ENCODE assay signal across 9 cellular contexts in genomic region chr3:108493862-108494261, GRCh38. TPM values are rescaled to one million over a fixed set of nuclear protein-coding genes. Genes with fewer than 3 reads are reported as not detected.
DNase-seq lines count a peak whose midpoint lies in the region; ATAC-seq and TF ChIP-seq lines count a peak whose summit lies in the region.
"Had no signal": no experiment of that assay in that cellular context is flagged by ENCODE, and none has a peak within 500 bp of the region (broad histone marks: within the 10 kb centered on the region; RNA-seq: fewer than 3 reads in every experiment).

No MANE protein-coding gene starts in this region.

- no peaks in the 10 kb centered on the region for H3K9me3 Mint-ChIP-seq in activated CD8-positive, alpha-beta memory T cell treated with anti-CD3 and anti-CD28 coated beads, Interleukin-2, amount 10 ng/mL, durations not matched to agents 7 days and 5 days (ENCODE audit: low read depth)
- no peaks in the 10 kb centered on the region for H3K9me3 Mint-ChIP-seq in nephron progenitor cell

- H3K4me2 ChIP-seq in DND-41 (ENCODE audit: insufficient read depth, low read length): no peak overlapping the region

- H3K4me1 Mint-ChIP-seq in activated CD8-positive, alpha-beta memory T cell treated with anti-CD3 and anti-CD28 coated beads, Interleukin-2, amount 10 ng/mL, durations not matched to agents 7 days and 5 days: peaks cover 2% of the 10 kb centered on the region
- H3K4me1 Mint-ChIP-seq in nephron progenitor cell: peaks cover 21% of the 10 kb centered on the region

- no peaks in the 10 kb centered on the region for H4K20me1 ChIP-seq in DND-41 (ENCODE audit: insufficient read depth, low read length)

- CTCF ChIA-PET in activated CD8-positive, alpha-beta memory T cell treated with anti-CD3 and anti-CD28 coated beads, Interleukin-2, amount 10 ng/mL, durations not matched to agents 7 days and 5 days (lab: Charles Lee): interaction anchor here (1.5 kb wide), 1 partner anchor 58 kb away, joined by 4 read pairs; no protein-coding TSS in a partner anchor

- H3K4me3 ChIP-seq in DND-41 (ENCODE audit: low read depth in 1 of 2, low read length in 2 of 2) (no peak overlapping the region), epithelial cell of proximal tubule (ENCODE audit: low read depth, low read length) (no peak overlapping the region)

- no peak for ATAC-seq in DND-41 (ENCODE audit: insufficient read depth, low read depth)
- ATAC-seq in HG02884 (IDR thresholded peaks at IDR 0.05; ENCODE audit: unreplicated experiment): no peak
- no peak for ATAC-seq in activated CD8-positive, alpha-beta memory T cell treated with anti-CD3 and anti-CD28 coated beads, Interleukin-2, amount 10 ng/mL, durations not matched to agents 7 days and 5 days

- no peaks in the 10 kb centered on the region for H3K36me3 ChIP-seq in DND-41 (ENCODE audit: insufficient read depth, low read length)

- no peaks in the 10 kb centered on the region for H3K79me2 ChIP-seq in DND-41 (ENCODE audit: insufficient read depth, low read length)

- H3K27ac ChIP-seq in 22Rv1: no peak overlapping the region
- no peak overlapping the region for H3K27ac ChIP-seq in DND-41 (ENCODE audit: low read length)

- no peaks in the 10 kb centered on the region for H3K4me1 ChIP-seq in DND-41 (ENCODE audit: insufficient read depth, low read length)

- no peaks in the 10 kb centered on the region for H3K27me3 ChIP-seq in DND-41 (ENCODE audit: insufficient read depth, low read length, poor library complexity)

- H3K27me3 Mint-ChIP-seq in activated CD8-positive, alpha-beta memory T cell treated with anti-CD3 and anti-CD28 coated beads, Interleukin-2, amount 10 ng/mL, durations not matched to agents 7 days and 5 days: peaks cover 7% of the 10 kb centered on the region
- H3K27me3 Mint-ChIP-seq in nephron progenitor cell (ENCODE audit: low read depth, poor library complexity): no peaks in the 10 kb centered on the region

- H2AFZ ChIP-seq in DND-41 (ENCODE audit: low read depth, low read length): no peak overlapping the region

- no peak overlapping the region for H3K27ac Mint-ChIP-seq in activated CD8-positive, alpha-beta memory T cell treated with anti-CD3 and anti-CD28 coated beads, Interleukin-2, amount 10 ng/mL, durations not matched to agents 7 days and 5 days
- H3K27ac Mint-ChIP-seq in nephron progenitor cell: no peak overlapping the region

- TF ChIP-seq CTCF in 22Rv1 (IDR thresholded peaks at IDR 0.05): peak; percentile 76
- TF ChIP-seq CTCF in DND-41 (IDR thresholded peaks at IDR 0.05; ENCODE audit: borderline replicate concordance, extremely low read depth, low read length, poor library complexity, severe bottlenecking): peak; percentile 52
- peak; percentile 76 for TF ChIP-seq CTCF in epithelial cell of proximal tubule (conservative IDR thresholded peaks at IDR 0.05; ENCODE audit: low read depth, low read length)
- no peak for TF ChIP-seq CTCF in nephron progenitor cell (IDR thresholded peaks at IDR 0.05)

- no peak overlapping the region for H3K4me3 Mint-ChIP-seq in activated CD8-positive, alpha-beta memory T cell treated with anti-CD3 and anti-CD28 coated beads, Interleukin-2, amount 10 ng/mL, durations not matched to agents 7 days and 5 days
- no peak overlapping the region for H3K4me3 Mint-ChIP-seq in nephron progenitor cell

- no peaks in the 10 kb centered on the region for H3K9me3 ChIP-seq in DND-41 (ENCODE audit: insufficient read depth, low read length, severe bottlenecking)

- no peaks in the 10 kb centered on the region for H3K36me3 Mint-ChIP-seq in activated CD8-positive, alpha-beta memory T cell treated with anti-CD3 and anti-CD28 coated beads, Interleukin-2, amount 10 ng/mL, durations not matched to agents 7 days and 5 days
- no peaks in the 10 kb centered on the region for H3K36me3 Mint-ChIP-seq in nephron progenitor cell (ENCODE audit: low read depth)

- H3K9ac ChIP-seq in DND-41 (ENCODE audit: low read depth, low read length): no peak overlapping the region

- DNase-seq in DND-41 (peak; percentile 13), NCI-H524 (lab: John Stamatoyannopoulos, UW) (peak; percentile 55 to 77), epithelial cell of proximal tubule (ENCODE audit: low read depth) (no peak), T-helper 1 cell (no peak), nephron progenitor cell (no peak)
- DNase-seq in activated CD8-positive, alpha-beta memory T cell treated with anti-CD3 and anti-CD28 coated beads, Interleukin-2, amount 10 ng/mL, durations not matched to agents 7 days and 5 days: no peak
- DNase-seq: SIG-M5 had no signal

RNA-seq across cellular contexts. Expression of gene MYH15, which starts 16.5 kb away (rescaled TPM):
- total RNA-seq in epithelial cell of proximal tubule: 0.22 and 0.75 TPM in 2 replicates
- under 1 TPM; 0.35 to 0.37 TPM for total RNA-seq in activated CD8-positive, alpha-beta memory T cell treated with anti-CD3 and anti-CD28 coated beads, Interleukin-2, amount 10 ng/mL, durations not matched to agents 7 days and 5 days

Comparison
In these comparisons a context has a peak if more than half of its experiments do, and no peak if none do; other contexts are left out.
1. DNase-seq: peak in DND-41 (single experiment) and NCI-H524 (2 of 2); none in epithelial cell of proximal tubule (single experiment), T-helper 1 cell (0 of 5), activated CD8-positive, alpha-beta memory T cell treated with anti-CD3 and anti-CD28 coated beads, Interleukin-2, amount 10 ng/mL, durations not matched to agents 7 days and 5 days (single experiment) and nephron progenitor cell (single experiment).